In the genomic region with DNA sequence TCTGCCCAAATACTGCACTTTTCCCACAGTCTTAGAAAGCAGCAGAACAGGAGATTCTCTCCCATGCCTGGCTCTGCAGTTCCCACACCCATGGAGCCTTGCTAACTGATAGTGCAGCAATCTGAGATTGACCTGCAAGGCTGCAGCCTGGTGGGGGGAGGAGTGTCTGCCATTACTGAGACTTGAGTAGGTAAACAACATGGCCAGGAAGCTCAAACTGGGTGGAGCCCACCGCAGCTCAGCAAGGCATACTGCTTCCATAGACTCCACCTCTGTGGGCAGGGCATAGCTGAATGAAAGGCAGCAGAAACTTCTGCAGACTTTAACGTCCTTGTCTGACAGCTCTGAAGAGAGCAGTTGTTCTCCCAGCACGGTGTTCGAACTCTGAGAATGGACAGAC, we compare ENCODE assay signal across 1 cellular context.
TF ChIP-seq lines count a peak whose summit lies in the region.

No MANE protein-coding gene starts in this region.

TF ChIP-seq in H1, 55 proteins besides CTCF, POLR2A, EP300 and RAD21 (continued from another document):
- no peak for TF ChIP-seq SAP30 (IDR thresholded peaks at IDR 0.05; ENCODE audit: insufficient read depth, insufficient replicate concordance, low read length)
- TF ChIP-seq RNF2 (IDR thresholded peaks at IDR 0.05; ENCODE audit: borderline replicate concordance, low read depth, low read length, missing control alignments, poor library complexity, severe bottlenecking) = no peak
- TF ChIP-seq ASH2L (IDR thresholded peaks at IDR 0.05; ENCODE audit: low read length) = no peak
- TF ChIP-seq SRF (IDR thresholded peaks at IDR 0.05; ENCODE audit: low read depth, low read length) = no peak
- no peak for TF ChIP-seq CEBPB (IDR thresholded peaks at IDR 0.05; ENCODE audit: low read depth, low read length)
- TF ChIP-seq KDM5A (IDR thresholded peaks at IDR 0.05; ENCODE audit: low read length) = no peak
- TF ChIP-seq POU5F1 (IDR thresholded peaks at IDR 0.05; ENCODE audit: low read depth, low read length) = no peak
- TF ChIP-seq EZH2 (IDR thresholded peaks at IDR 0.05; ENCODE audit: low read depth, low read length, severe bottlenecking) = no peak
- no peak for TF ChIP-seq SP1 (IDR thresholded peaks at IDR 0.05; ENCODE audit: low read depth, low read length)
- TF ChIP-seq SP4 (IDR thresholded peaks at IDR 0.05; ENCODE audit: low read length) = no peak
- TF ChIP-seq CHD1 (IDR thresholded peaks at IDR 0.05; ENCODE audit: low read depth, low read length) = no peak
- no peak for TF ChIP-seq SP2 (IDR thresholded peaks at IDR 0.05; ENCODE audit: low read length)
- no peak for TF ChIP-seq RBBP5 (IDR thresholded peaks at IDR 0.05; ENCODE audit: borderline replicate concordance, low read depth, low read length)
- TF ChIP-seq SIX5 (IDR thresholded peaks at IDR 0.05; ENCODE audit: low read depth, low read length) = no peak
- TF ChIP-seq PHF8 (conservative IDR thresholded peaks at IDR 0.05; ENCODE audit: low read depth, low read length) = no peak
- TF ChIP-seq, protein P1, sequence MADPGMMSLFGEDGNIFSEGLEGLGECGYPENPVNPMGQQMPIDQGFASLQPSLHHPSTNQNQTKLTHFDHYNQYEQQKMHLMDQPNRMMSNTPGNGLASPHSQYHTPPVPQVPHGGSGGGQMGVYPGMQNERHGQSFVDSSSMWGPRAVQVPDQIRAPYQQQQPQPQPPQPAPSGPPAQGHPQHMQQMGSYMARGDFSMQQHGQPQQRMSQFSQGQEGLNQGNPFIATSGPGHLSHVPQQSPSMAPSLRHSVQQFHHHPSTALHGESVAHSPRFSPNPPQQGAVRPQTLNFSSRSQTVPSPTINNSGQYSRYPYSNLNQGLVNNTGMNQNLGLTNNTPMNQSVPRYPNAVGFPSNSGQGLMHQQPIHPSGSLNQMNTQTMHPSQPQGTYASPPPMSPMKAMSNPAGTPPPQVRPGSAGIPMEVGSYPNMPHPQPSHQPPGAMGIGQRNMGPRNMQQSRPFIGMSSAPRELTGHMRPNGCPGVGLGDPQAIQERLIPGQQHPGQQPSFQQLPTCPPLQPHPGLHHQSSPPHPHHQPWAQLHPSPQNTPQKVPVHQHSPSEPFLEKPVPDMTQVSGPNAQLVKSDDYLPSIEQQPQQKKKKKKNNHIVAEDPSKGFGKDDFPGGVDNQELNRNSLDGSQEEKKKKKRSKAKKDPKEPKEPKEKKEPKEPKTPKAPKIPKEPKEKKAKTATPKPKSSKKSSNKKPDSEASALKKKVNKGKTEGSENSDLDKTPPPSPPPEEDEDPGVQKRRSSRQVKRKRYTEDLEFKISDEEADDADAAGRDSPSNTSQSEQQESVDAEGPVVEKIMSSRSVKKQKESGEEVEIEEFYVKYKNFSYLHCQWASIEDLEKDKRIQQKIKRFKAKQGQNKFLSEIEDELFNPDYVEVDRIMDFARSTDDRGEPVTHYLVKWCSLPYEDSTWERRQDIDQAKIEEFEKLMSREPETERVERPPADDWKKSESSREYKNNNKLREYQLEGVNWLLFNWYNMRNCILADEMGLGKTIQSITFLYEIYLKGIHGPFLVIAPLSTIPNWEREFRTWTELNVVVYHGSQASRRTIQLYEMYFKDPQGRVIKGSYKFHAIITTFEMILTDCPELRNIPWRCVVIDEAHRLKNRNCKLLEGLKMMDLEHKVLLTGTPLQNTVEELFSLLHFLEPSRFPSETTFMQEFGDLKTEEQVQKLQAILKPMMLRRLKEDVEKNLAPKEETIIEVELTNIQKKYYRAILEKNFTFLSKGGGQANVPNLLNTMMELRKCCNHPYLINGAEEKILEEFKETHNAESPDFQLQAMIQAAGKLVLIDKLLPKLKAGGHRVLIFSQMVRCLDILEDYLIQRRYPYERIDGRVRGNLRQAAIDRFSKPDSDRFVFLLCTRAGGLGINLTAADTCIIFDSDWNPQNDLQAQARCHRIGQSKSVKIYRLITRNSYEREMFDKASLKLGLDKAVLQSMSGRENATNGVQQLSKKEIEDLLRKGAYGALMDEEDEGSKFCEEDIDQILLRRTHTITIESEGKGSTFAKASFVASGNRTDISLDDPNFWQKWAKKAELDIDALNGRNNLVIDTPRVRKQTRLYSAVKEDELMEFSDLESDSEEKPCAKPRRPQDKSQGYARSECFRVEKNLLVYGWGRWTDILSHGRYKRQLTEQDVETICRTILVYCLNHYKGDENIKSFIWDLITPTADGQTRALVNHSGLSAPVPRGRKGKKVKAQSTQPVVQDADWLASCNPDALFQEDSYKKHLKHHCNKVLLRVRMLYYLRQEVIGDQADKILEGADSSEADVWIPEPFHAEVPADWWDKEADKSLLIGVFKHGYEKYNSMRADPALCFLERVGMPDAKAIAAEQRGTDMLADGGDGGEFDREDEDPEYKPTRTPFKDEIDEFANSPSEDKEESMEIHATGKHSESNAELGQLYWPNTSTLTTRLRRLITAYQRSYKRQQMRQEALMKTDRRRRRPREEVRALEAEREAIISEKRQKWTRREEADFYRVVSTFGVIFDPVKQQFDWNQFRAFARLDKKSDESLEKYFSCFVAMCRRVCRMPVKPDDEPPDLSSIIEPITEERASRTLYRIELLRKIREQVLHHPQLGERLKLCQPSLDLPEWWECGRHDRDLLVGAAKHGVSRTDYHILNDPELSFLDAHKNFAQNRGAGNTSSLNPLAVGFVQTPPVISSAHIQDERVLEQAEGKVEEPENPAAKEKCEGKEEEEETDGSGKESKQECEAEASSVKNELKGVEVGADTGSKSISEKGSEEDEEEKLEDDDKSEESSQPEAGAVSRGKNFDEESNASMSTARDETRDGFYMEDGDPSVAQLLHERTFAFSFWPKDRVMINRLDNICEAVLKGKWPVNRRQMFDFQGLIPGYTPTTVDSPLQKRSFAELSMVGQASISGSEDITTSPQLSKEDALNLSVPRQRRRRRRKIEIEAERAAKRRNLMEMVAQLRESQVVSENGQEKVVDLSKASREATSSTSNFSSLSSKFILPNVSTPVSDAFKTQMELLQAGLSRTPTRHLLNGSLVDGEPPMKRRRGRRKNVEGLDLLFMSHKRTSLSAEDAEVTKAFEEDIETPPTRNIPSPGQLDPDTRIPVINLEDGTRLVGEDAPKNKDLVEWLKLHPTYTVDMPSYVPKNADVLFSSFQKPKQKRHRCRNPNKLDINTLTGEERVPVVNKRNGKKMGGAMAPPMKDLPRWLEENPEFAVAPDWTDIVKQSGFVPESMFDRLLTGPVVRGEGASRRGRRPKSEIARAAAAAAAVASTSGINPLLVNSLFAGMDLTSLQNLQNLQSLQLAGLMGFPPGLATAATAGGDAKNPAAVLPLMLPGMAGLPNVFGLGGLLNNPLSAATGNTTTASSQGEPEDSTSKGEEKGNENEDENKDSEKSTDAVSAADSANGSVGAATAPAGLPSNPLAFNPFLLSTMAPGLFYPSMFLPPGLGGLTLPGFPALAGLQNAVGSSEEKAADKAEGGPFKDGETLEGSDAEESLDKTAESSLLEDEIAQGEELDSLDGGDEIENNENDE (IDR thresholded peaks at IDR 0.05; ENCODE audit: insufficient replicate concordance, low read length) = no peak
